ENCODE assay signal across 10 cellular contexts in genomic region chr5:12745537-12745936, GRCh38.
"Had no signal": no experiment of that assay in that cellular context is flagged by ENCODE, and none has a peak within 500 bp of the region (broad histone marks: within the 10 kb centered on the region; RNA-seq: fewer than 3 reads in every experiment).

No MANE protein-coding gene starts in this region.

- H3K27me3 Mint-ChIP-seq: IgD-negative memory B cell had no signal

- H3K27ac Mint-ChIP-seq: HFFc6, IgD-negative memory B cell had no signal

- ATAC-seq: HCT116, HepG2 had no signal

- H3K4me1 Mint-ChIP-seq: IgD-negative memory B cell had no signal

- H3K27ac ChIP-seq: GM23248, HL-60 had no signal

- FAIRE-seq: HepG2 had no signal

- H3K4me1 ChIP-seq: HAP-1 had no signal

- H3K4me3 ChIP-seq: GM23248, HAP-1 had no signal

- H3K4me3 Mint-ChIP-seq: HFFc6, IgD-negative memory B cell had no signal

- DNase-seq: GM23248, GOT3, H7, HFFc6, KBM-7 had no signal

- H3K9me3 ChIP-seq: HAP-1 had no signal

- H3K9ac ChIP-seq: GM23248 had no signal

- H3K36me3 ChIP-seq: HAP-1 had no signal

- H2AFZ ChIP-seq: GM23248 had no signal
